9 cellular contexts compared by ENCODE assay signal in the genomic region with DNA sequence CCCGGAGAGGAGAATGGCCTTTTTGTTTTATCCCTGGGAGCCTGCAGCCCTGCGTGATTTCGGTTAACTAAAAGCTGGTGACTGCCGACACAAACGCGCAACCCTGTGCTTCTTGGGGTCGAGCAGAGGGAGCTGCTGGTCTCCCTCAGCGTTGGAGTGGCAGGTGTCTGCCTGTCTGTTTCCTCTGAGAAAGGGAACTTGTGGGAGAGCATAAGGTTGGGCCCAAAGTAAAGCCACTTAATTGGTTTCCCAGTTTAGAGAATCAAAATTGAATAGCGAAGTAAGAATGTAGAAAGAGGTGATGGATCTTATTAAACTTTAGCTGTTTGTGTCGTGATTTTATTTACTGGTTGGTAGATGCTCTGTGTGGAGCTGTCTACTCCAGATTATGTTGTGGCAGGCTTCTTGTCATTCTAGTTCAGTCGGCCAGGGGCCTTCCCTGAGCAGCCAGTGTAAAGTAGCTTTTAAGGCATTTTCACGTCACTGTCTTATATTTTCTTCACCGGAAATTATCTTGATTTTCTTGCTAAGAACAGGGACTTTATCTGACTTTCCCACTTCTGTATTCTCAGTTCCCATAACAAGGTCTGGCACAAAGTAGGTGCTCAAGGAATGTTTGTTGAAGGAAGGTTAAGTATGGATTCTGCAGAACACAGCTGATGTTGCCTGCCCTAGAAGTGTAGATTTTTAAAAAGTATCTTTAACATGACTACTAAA. TPM values are rescaled to one million over a fixed set of nuclear protein-coding genes. Genes with fewer than 3 reads are reported as not detected.
DNase-seq lines count a peak whose midpoint lies in the region; ATAC-seq, FAIRE-seq and TF ChIP-seq lines count a peak whose summit lies in the region.
"Had no signal": no experiment of that assay in that cellular context is flagged by ENCODE, and none has a peak within 500 bp of the region (broad histone marks: within the 10 kb centered on the region; RNA-seq: fewer than 3 reads in every experiment).

No MANE protein-coding gene starts in this region.

- H3K27ac Mint-ChIP-seq in IgD-negative memory B cell (peak overlapping the region; percentile 98), astrocyte (ENCODE audit: unreplicated experiment) (peak overlapping the region; percentile 97)

- H3K4me3 Mint-ChIP-seq in IgD-negative memory B cell: peak overlapping the region; percentile 92 to 99 (median 96)
- peak overlapping the region; percentile 98 for H3K4me3 Mint-ChIP-seq in astrocyte (ENCODE audit: unreplicated experiment)

- peak overlapping the region; percentile 97 for H3K4me2 ChIP-seq in astrocyte (ENCODE audit: low read length)

- H3K4me1 ChIP-seq in astrocyte (ENCODE audit: insufficient read depth, low read length): peaks cover 9% of the 10 kb centered on the region
- peaks cover 6 to 7% of the 10 kb centered on the region in 2 donors for H3K4me1 ChIP-seq in thyroid gland

- H3K4me1 Mint-ChIP-seq in IgD-negative memory B cell: peaks cover 14 to 19% (median 18%) of the 10 kb centered on the region in 3 donors
- peaks cover 4% of the 10 kb centered on the region for H3K4me1 Mint-ChIP-seq in astrocyte (ENCODE audit: low read depth, unreplicated experiment)

- H3K36me3 Mint-ChIP-seq in IgD-negative memory B cell (no peaks in the 10 kb centered on the region), astrocyte (ENCODE audit: low read depth, unreplicated experiment) (peaks cover 2% of the 10 kb centered on the region)

- FAIRE-seq in astrocyte (lab: Jason Lieb, UNC): no peak

- intact Hi-C loops in thyroid gland (cut with DNase I): loop anchor here (10.0 kb wide), 2 partner anchors 169 to 259 kb away; a partner anchor contains a TSS

- H4K20me1 ChIP-seq in astrocyte (ENCODE audit: insufficient read depth, low read length): peaks cover 6% of the 10 kb centered on the region

- peak overlapping the region; percentile 88 for H2AFZ ChIP-seq in astrocyte (ENCODE audit: low read depth, low read length)

- H3K9me3 Mint-ChIP-seq in IgD-negative memory B cell (no peaks in the 10 kb centered on the region), astrocyte (ENCODE audit: unreplicated experiment) (no peaks in the 10 kb centered on the region)

- H3K27me3 ChIP-seq in BJ (ENCODE audit: control insufficient read depth, insufficient read depth, low read length) (no peaks in the 10 kb centered on the region), astrocyte (ENCODE audit: insufficient read depth, low read length) (no peaks in the 10 kb centered on the region), thyroid gland (no peaks in the 10 kb centered on the region)

- TF ChIP-seq CTCF in BJ (IDR thresholded peaks at IDR 0.05; ENCODE audit: insufficient read depth, low read depth, low read length) (no peak), astrocyte (IDR thresholded peaks at IDR 0.05; ENCODE audit: insufficient read depth, low read depth, low read length) (no peak), thyroid gland (IDR thresholded peaks at IDR 0.05) (no peak)

- H3K4me3 ChIP-seq in BJ (ENCODE audit: low read depth, low read length) (peak overlapping the region; percentile 78), astrocyte (ENCODE audit: insufficient read depth, low read depth, low read length) (peak overlapping the region; percentile 77), thyroid gland (replicated peaks in 1 of 3) (peak overlapping the region; percentile 56 to 90 (median 86))

- H3K79me2 ChIP-seq in astrocyte (ENCODE audit: insufficient read depth, low read length): peaks cover 52% of the 10 kb centered on the region

- peak overlapping the region; percentile 98 for H3K9ac ChIP-seq in astrocyte (ENCODE audit: low read length)

- DNase-seq in BJ (ENCODE audit: low read depth): no peak
- no peak for DNase-seq in astrocyte (ENCODE audit: low read depth)
- peak; percentile 15 for DNase-seq in left kidney (ENCODE audit: low read depth, low spot score)
- DNase-seq in thyroid gland: no peak
- DNase-seq in activated CD4-positive, CD25-positive, alpha-beta regulatory T cell treated with anti-CD3 and anti-CD28 coated beads, Interleukin-2, amount 50 U/mL, for 72 hours: no peak
- no peak for DNase-seq in GM19240 (ENCODE audit: insufficient read length, low spot score)

- H3K9me3 ChIP-seq in astrocyte (ENCODE audit: insufficient read depth, low read depth, low read length) (no peaks in the 10 kb centered on the region), thyroid gland (no peaks in the 10 kb centered on the region)

- CTCF ChIA-PET in BJ (lab: Yijun Ruan, JAX): interaction anchor here (1.6 to 2.0 kb wide), 2 partner anchors 170 to 269 kb away, joined by 4 to 7 read pairs; no protein-coding TSS in a partner anchor

- ATAC-seq in GM19023 (IDR thresholded peaks at IDR 0.05; ENCODE audit: unreplicated experiment): peak; percentile 5

- H3K27me3 Mint-ChIP-seq in IgD-negative memory B cell: no peaks in the 10 kb centered on the region
- no peaks in the 10 kb centered on the region for H3K27me3 Mint-ChIP-seq in astrocyte (ENCODE audit: low read depth, unreplicated experiment)

- H3K36me3 ChIP-seq in BJ (ENCODE audit: control insufficient read depth, insufficient read depth, low read length) (peaks cover 17% of the 10 kb centered on the region), astrocyte (ENCODE audit: insufficient read depth, low read length) (peaks cover 41% of the 10 kb centered on the region), thyroid gland (peaks cover 4 to 31% of the 10 kb centered on the region in 2 donors)

- no peak for TF ChIP-seq POLR2A in thyroid gland (IDR thresholded peaks at IDR 0.05)

- H3K27ac ChIP-seq in astrocyte (ENCODE audit: low read depth, low read length) (peak overlapping the region; percentile 93), thyroid gland (peak overlapping the region in 2 of 3 donors; percentile 92 to 97)

- POLR2A ChIA-PET in BJ (lab: Charles Lee): no interaction called here

- WGBS in thyroid gland, 2 donors: 6 to 10% methylated on average over 12 to 13 of the region's 13 CpGs

RNA-seq across cellular contexts. Expression of a gene that starts 0.7 kb away (rescaled TPM):
- 10.2 and 15.5 TPM in 2 replicates for polyA plus RNA-seq in BJ (2011; rRNA removed)
- polyA minus RNA-seq in BJ (2011; rRNA and poly(A)+ RNA removed): 3.6 and 3.9 TPM in 2 replicates
- polyA plus RNA-seq in IgD-negative memory B cell: 23.7 TPM
- total RNA-seq in astrocyte: 21.6 and 25.4 TPM in 2 replicates
- 10 to 100 TPM; 10.8 to 15.7 (median 13.6) TPM for total RNA-seq in thyroid gland

RNA-seq across cellular contexts. Expression of a gene that starts 20.4 kb away (rescaled TPM):
- not detected in 2 replicates for polyA plus RNA-seq in BJ (2011; rRNA removed)
- polyA minus RNA-seq in BJ (2011; rRNA and poly(A)+ RNA removed): not detected in 2 replicates
- not detected for polyA plus RNA-seq in IgD-negative memory B cell
- total RNA-seq in astrocyte: not detected in 2 replicates
- total RNA-seq in thyroid gland: not detected
- total RNA-seq: T-helper 1 cell treated with Interleukin-12 subunit alpha and Interleukin-12 subunit beta and Interleukin-4 antibody, amounts not matched to agents 30 ng/mL and 1 ng/mL, for 36 hours had no signal
